ENCODE assay signal across 25 cellular contexts in genomic region chr17:31745964-31746650, GRCh38.
DNase-seq lines count a peak whose midpoint lies in the region; ATAC-seq and TF ChIP-seq lines count a peak whose summit lies in the region.
"Had no signal": no experiment of that assay in that cellular context is flagged by ENCODE, and none has a peak within 500 bp of the region (broad histone marks: within the 10 kb centered on the region; RNA-seq: fewer than 3 reads in every experiment).

No MANE protein-coding gene starts in this region.

- H3K4me3 Mint-ChIP-seq in HFFc6: 0 out of 2 replicates have a peak overlapping the region, but pooled peaks have one; percentile 1
- H3K4me3 Mint-ChIP-seq in activated T-helper 17 cell treated with anti-CD3 and anti-CD28 coated beads, Interleukin-2, amount 50 U/mL, for 72 hours: no peak overlapping the region
- H3K4me3 Mint-ChIP-seq: activated naive CD4-positive, alpha-beta T cell treated with anti-CD3 and anti-CD28 coated beads for 36 hours; CD8-positive, alpha-beta T cell; memory B cell had no signal

- H2BK120ac ChIP-seq in mesenchymal stem cell (ENCODE audit: low read depth, low read length): peak overlapping the region; percentile 22

- no peak overlapping the region for H3K23ac ChIP-seq in mesenchymal stem cell (ENCODE audit: low read length in 2 of 2)

- no peak overlapping the region for H3K4me3 ChIP-seq in BLaER1 treated with 17β-estradiol and CSF1 and Interleukin-3, amounts not matched to agents 10 nM and 100 nM
- H3K4me3 ChIP-seq in adipocyte (ENCODE audit: low read length) (no peak overlapping the region), mesenchymal stem cell (ENCODE audit: insufficient read depth in 1 of 2, low read depth in 1 of 2, low read length in 2 of 2) (peak overlapping the region in 1 of 2 experiments; percentile 3), HAP-1 (no peak overlapping the region)
- H3K4me3 ChIP-seq: K562, stomach, thyroid gland, vagina had no signal

- H3K9ac ChIP-seq in BLaER1 treated with 17β-estradiol and CSF1 and Interleukin-3, amounts not matched to agents 10 nM and 100 nM: no peak overlapping the region
- H3K9ac ChIP-seq in adipocyte (ENCODE audit: low read length): peak overlapping the region; percentile 8
- H3K9ac ChIP-seq in mesenchymal stem cell (ENCODE audit: low read length): peak overlapping the region; percentile 15

- H3K36me3 Mint-ChIP-seq in HFFc6 (ENCODE audit: low read depth): no peaks in the 10 kb centered on the region
- H3K36me3 Mint-ChIP-seq in activated T-helper 17 cell treated with anti-CD3 and anti-CD28 coated beads, Interleukin-2, amount 50 U/mL, for 72 hours (ENCODE audit: low read depth): no peaks in the 10 kb centered on the region
- H3K36me3 Mint-ChIP-seq: CD8-positive, alpha-beta T cell; memory B cell had no signal

- no peak for ATAC-seq in activated T-helper 17 cell treated with anti-CD3 and anti-CD28 coated beads, Interleukin-2, amount 50 U/mL, for 72 hours (replicated peaks)
- ATAC-seq: CD8-positive, alpha-beta T cell; K562 had no signal

- H3K36me3 ChIP-seq in BLaER1 treated with 17β-estradiol and CSF1 and Interleukin-3, amounts not matched to agents 10 nM and 100 nM: no peaks in the 10 kb centered on the region
- H3K36me3 ChIP-seq in adipocyte (ENCODE audit: control insufficient read depth, insufficient read depth, low read length, severe bottlenecking) (no peaks in the 10 kb centered on the region), mesenchymal stem cell (ENCODE audit: control insufficient read depth in 1 of 2, insufficient read depth in 2 of 2, low read depth in 1 of 2, low read length in 2 of 2) (no peaks in the 10 kb centered on the region), HAP-1 (replicated peaks) (no peaks in the 10 kb centered on the region)
- H3K36me3 ChIP-seq: brain microvascular endothelial cell, neutrophil, stomach, thyroid gland, vagina had no signal

- H3K4ac ChIP-seq in mesenchymal stem cell (ENCODE audit: low read depth in 1 of 2, low read length in 2 of 2): peak overlapping the region; percentile 68 to 79

- H4K8ac ChIP-seq in mesenchymal stem cell (ENCODE audit: low read length): peak overlapping the region; percentile 45

- peak overlapping the region in 1 of 2 experiments; percentile 94 for H2BK12ac ChIP-seq in mesenchymal stem cell (ENCODE audit: low read length in 2 of 2)

- no peaks in the 10 kb centered on the region for H3K9me3 Mint-ChIP-seq in HFFc6
- no peaks in the 10 kb centered on the region for H3K9me3 Mint-ChIP-seq in activated T-helper 17 cell treated with anti-CD3 and anti-CD28 coated beads, Interleukin-2, amount 50 U/mL, for 72 hours
- H3K9me3 Mint-ChIP-seq: activated naive CD4-positive, alpha-beta T cell treated with anti-CD3 and anti-CD28 coated beads for 36 hours; CD8-positive, alpha-beta T cell; memory B cell had no signal

- H3K79me1 ChIP-seq in mesenchymal stem cell (replicated peaks; ENCODE audit: low read length, poor library complexity, severe bottlenecking): no peaks in the 10 kb centered on the region

- peak overlapping the region; percentile 35 for H4K91ac ChIP-seq in mesenchymal stem cell (ENCODE audit: low read length)

- H3K4me2 ChIP-seq in BLaER1 treated with 17β-estradiol and CSF1 and Interleukin-3, amounts not matched to agents 10 nM and 100 nM: peak overlapping the region in 7 of 11 experiments; percentile 64 to 82 (median 75); a peak in 9 of 22 replicates
- H3K4me2 ChIP-seq in mesenchymal stem cell (ENCODE audit: low read length, poor library complexity, severe bottlenecking): no peak overlapping the region

- peaks cover 14 to 52% (median 33%) of the 10 kb centered on the region in 10 experiments for H3K4me1 ChIP-seq in BLaER1 treated with 17β-estradiol and CSF1 and Interleukin-3, amounts not matched to agents 10 nM and 100 nM
- H3K4me1 ChIP-seq in adipocyte (ENCODE audit: control insufficient read depth, insufficient read depth, low read length): peaks cover 43% of the 10 kb centered on the region
- no peaks in the 10 kb centered on the region for H3K4me1 ChIP-seq in mesenchymal stem cell (ENCODE audit: control insufficient read depth, insufficient read depth, low read depth, low read length)
- peaks cover 10% of the 10 kb centered on the region for H3K4me1 ChIP-seq in HAP-1
- H3K4me1 ChIP-seq: thyroid gland had no signal

- H2BK5ac ChIP-seq in mesenchymal stem cell (ENCODE audit: low read depth, low read length, poor library complexity, severe bottlenecking): no peak overlapping the region

- H3K14ac ChIP-seq in mesenchymal stem cell (ENCODE audit: low read length in 2 of 2): peak overlapping the region in 1 of 2 experiments; percentile 80

- no peaks in the 10 kb centered on the region for H4K20me1 ChIP-seq in BLaER1 treated with 17β-estradiol and CSF1 and Interleukin-3, amounts not matched to agents 10 nM and 100 nM

- peak overlapping the region; percentile 16 for H3K27ac Mint-ChIP-seq in HFFc6
- no peak overlapping the region for H3K27ac Mint-ChIP-seq in activated T-helper 17 cell treated with anti-CD3 and anti-CD28 coated beads, Interleukin-2, amount 50 U/mL, for 72 hours
- H3K27ac Mint-ChIP-seq: activated naive CD4-positive, alpha-beta T cell treated with anti-CD3 and anti-CD28 coated beads for 36 hours; CD8-positive, alpha-beta T cell; memory B cell; progenitor cell of endocrine pancreas had no signal

- no peak for DNase-seq in HFFc6
- DNase-seq in adipocyte (ENCODE audit: low read depth): no peak
- DNase-seq in mesenchymal stem cell: no peak
- DNase-seq in HAP-1 (ENCODE audit: low spot score in 2 of 2): no peak
- no peak for DNase-seq in RPMI8226
- DNase-seq in activated effector memory CD4-positive, alpha-beta T cell treated with anti-CD3 and anti-CD28 coated beads, Interleukin-2, amount 50 U/mL, for 16 hours: no peak
- DNase-seq: activated CD4-positive, alpha-beta T cell treated with anti-CD3 and anti-CD28 coated beads, Interleukin-2, amount 50 U/mL, for 48 hours; activated CD4-positive, CD25-positive, alpha-beta regulatory T cell treated with anti-CD3 and anti-CD28 coated beads, Interleukin-2, amount 50 U/mL, for 72 hours; activated naive CD4-positive, alpha-beta T cell treated with anti-CD3 and anti-CD28 coated beads for 36 hours; brain microvascular endothelial cell; CD8-positive, alpha-beta T cell; NCI-H1092 treated with DMSO at 0.1 percent for 48 hours; NCI-H187 treated with DMSO at 0.1 percent for 48 hours; NCI-H526 treated with DMSO at 0.1 percent for 48 hours; NK-92 treated with Interleukin-12 subunit alpha and Interleukin-12 subunit beta, amount 100 ng/mL, for 24 hours; stimulated activated CD4-positive, alpha-beta T cell treated with anti-CD3 and anti-CD28 coated beads, Interleukin-4, amount 100 ng/mL, for 1 hour; stomach; thyroid gland had no signal

- TF ChIP-seq CTCF in HFFc6 (IDR thresholded peaks at IDR 0.05): no peak

- 94% methylated on average over 8 of the region's 8 CpGs for WGBS in mesenchymal stem cell

- H3K9me3 ChIP-seq in BLaER1 treated with 17β-estradiol and CSF1 and Interleukin-3, amounts not matched to agents 10 nM and 100 nM (replicated peaks in 1 of 11): no peaks in the 10 kb centered on the region
- H3K9me3 ChIP-seq in adipocyte (ENCODE audit: control insufficient read depth, low read length): no peaks in the 10 kb centered on the region
- no peaks in the 10 kb centered on the region for H3K9me3 ChIP-seq in mesenchymal stem cell (ENCODE audit: control insufficient read depth, low read length)
- H3K9me3 ChIP-seq in HAP-1: no peaks in the 10 kb centered on the region
- H3K9me3 ChIP-seq: neutrophil, stomach, thyroid gland, vagina had no signal

- no peak overlapping the region for H2AFZ ChIP-seq in mesenchymal stem cell (ENCODE audit: low read depth, low read length)

- peak overlapping the region in 1 of 2 experiments; percentile 48 for H3K18ac ChIP-seq in mesenchymal stem cell (ENCODE audit: low read depth in 1 of 2, low read length in 2 of 2)

- peak overlapping the region; percentile 6 for H2BK15ac ChIP-seq in mesenchymal stem cell (ENCODE audit: low read depth, poor library complexity, severe bottlenecking)

- H3K27ac ChIP-seq in BLaER1 treated with 17β-estradiol and CSF1 and Interleukin-3, amounts not matched to agents 10 nM and 100 nM: no peak overlapping the region
- H3K27ac ChIP-seq in mesenchymal stem cell (ENCODE audit: low read length, poor library complexity, severe bottlenecking): no peak overlapping the region
- H3K27ac ChIP-seq: brain microvascular endothelial cell, neutrophil, stomach, thyroid gland, vagina had no signal

- in situ Hi-C loops in HAP-1 (cut with MboI; ENCODE audit: low sequenced_read_pairs): no loop called here

- peaks cover 2% of the 10 kb centered on the region; the same call in 1 of the 2 replicates for H3K27me3 Mint-ChIP-seq in HFFc6 (ENCODE audit: insufficient read depth)
- peaks cover 13% of the 10 kb centered on the region for H3K27me3 Mint-ChIP-seq in activated T-helper 17 cell treated with anti-CD3 and anti-CD28 coated beads, Interleukin-2, amount 50 U/mL, for 72 hours
- H3K27me3 Mint-ChIP-seq: progenitor cell of endocrine pancreas had no signal

- peaks cover 85% of the 10 kb centered on the region for H3K4me1 Mint-ChIP-seq in HFFc6 (ENCODE audit: low read depth)
- H3K4me1 Mint-ChIP-seq in activated T-helper 17 cell treated with anti-CD3 and anti-CD28 coated beads, Interleukin-2, amount 50 U/mL, for 72 hours: no peaks in the 10 kb centered on the region

- no peaks in the 10 kb centered on the region for H3K27me3 ChIP-seq in BLaER1 treated with 17β-estradiol and CSF1 and Interleukin-3, amounts not matched to agents 10 nM and 100 nM
- H3K27me3 ChIP-seq in adipocyte (replicated peaks; ENCODE audit: control insufficient read depth, insufficient read depth, low read length) (no peaks in the 10 kb centered on the region), mesenchymal stem cell (ENCODE audit: control insufficient read depth in 1 of 2, insufficient read depth in 1 of 2, low read length in 2 of 2) (no peaks in the 10 kb centered on the region), HAP-1 (ENCODE audit: low read depth) (no peaks in the 10 kb centered on the region)
- H3K27me3 ChIP-seq: brain microvascular endothelial cell, neutrophil, stomach, thyroid gland, vagina had no signal

- H2AK5ac ChIP-seq in mesenchymal stem cell (ENCODE audit: low read length, severe bottlenecking): no peak overlapping the region

Comparison
In these comparisons a context has a peak if more than half of its experiments do, and no peak if none do; other contexts are left out.
1. H3K9ac ChIP-seq: peak in adipocyte (single experiment) and mesenchymal stem cell (single experiment); none in BLaER1 treated with 17β-estradiol and CSF1 and Interleukin-3, amounts not matched to agents 10 nM and 100 nM (0 of 11).